8 cellular contexts compared by ENCODE assay signal in genomic region chr19:2168619-2169424, GRCh38. TPM values are rescaled to one million over a fixed set of nuclear protein-coding genes. Genes with fewer than 3 reads are reported as not detected.
DNase-seq lines count a peak whose midpoint lies in the region; ATAC-seq and TF ChIP-seq lines count a peak whose summit lies in the region.

No MANE protein-coding gene starts in this region.

- H4K91ac ChIP-seq in IMR-90 (ENCODE audit: insufficient read depth, low read depth, low read length): peak overlapping the region; percentile 65

- peak overlapping the region; percentile 79 for H2AK9ac ChIP-seq in IMR-90 (replicated peaks; ENCODE audit: low read depth, low read length, poor library complexity)

- peak overlapping the region; percentile 54 to 59; a peak in 3 of 4 replicates for H4K8ac ChIP-seq in IMR-90 (ENCODE audit: low read depth in 2 of 2, low read length in 2 of 2)

- peaks cover 3% of the 10 kb centered on the region for H3K36me3 ChIP-seq in IMR-90 (ENCODE audit: control insufficient read depth, insufficient read depth, low read length)

- H4K20me1 ChIP-seq in IMR-90 (ENCODE audit: insufficient read depth, low read length): peaks cover 85% of the 10 kb centered on the region

- H3K27me3 ChIP-seq in IMR-90 (ENCODE audit: control insufficient read depth, insufficient read depth, low read length): no peaks in the 10 kb centered on the region

- TF ChIP-seq RAD21 in IMR-90 (IDR thresholded peaks at IDR 0.05; ENCODE audit: low read length): peak; percentile 7; the same call in 1 of the 2 replicates

- intact Hi-C loops in IMR-90 (cut with micrococcal nuclease): loop anchor here (1.0 kb wide), 1 partner anchor 17 kb away; no protein-coding TSS in a partner anchor
- intact Hi-C loops in left colon (cut with DNase I, micrococcal nuclease): no loop called here

- no peaks in the 10 kb centered on the region for H3K9me3 ChIP-seq in IMR-90 (ENCODE audit: control insufficient read depth, insufficient read depth, low read length)

- TF ChIP-seq CTCF in IMR-90 (conservative IDR thresholded peaks at IDR 0.05; ENCODE audit: low read depth, low read length) (no peak), WI38 (IDR thresholded peaks at IDR 0.05; ENCODE audit: low read depth, low read length) (no peak)

- peaks cover 12 to 67% of the 10 kb centered on the region in 2 experiments; a peak in 2 of 4 replicates for H3K79me1 ChIP-seq in IMR-90 (ENCODE audit: low read depth in 1 of 2, low read length in 2 of 2)

- no TSS peak for BruUV-seq in IMR-90 (replicated peaks; lab: Mats Ljungman, UMichigan)

- TF ChIP-seq POLR2A in IMR-90 (IDR thresholded peaks at IDR 0.05; ENCODE audit: low read depth, low read length): peak; percentile 65; the same call in 1 of the 2 replicates

- peak overlapping the region; percentile 67 for H3K27ac ChIP-seq in IMR-90 (ENCODE audit: insufficient read depth, low read length)

- peak overlapping the region; percentile 39; the same call in 1 of the 3 replicates for H2BK15ac ChIP-seq in IMR-90 (ENCODE audit: low read depth, low read length)

- ATAC-seq in GM21447 (IDR thresholded peaks at IDR 0.05; ENCODE audit: unreplicated experiment) (peak; percentile 45), IMR-90 (ENCODE audit: low read depth) (peak; percentile 78), left colon (peak; percentile 81)

- 0 out of 2 replicates have a peak overlapping the region, but pooled peaks have one; percentile 13 for H3K9ac ChIP-seq in IMR-90 (ENCODE audit: low read depth, low read length)

- DNase-seq in DMS53 (lab: John Stamatoyannopoulos, UW) (peak; percentile 96), IMR-90 (peak; percentile 99), cerebellar cortex (ENCODE audit: low spot score) (peak; percentile 92), left colon (peak; percentile 91 to 97), NCI-H1694 (lab: John Stamatoyannopoulos, UW) (no peak)
- peak; percentile 74 for DNase-seq in stimulated activated CD4-positive, alpha-beta T cell treated with anti-CD3 and anti-CD28 coated beads, Interleukin-1b, Interleukin-23, amount 100 ng/mL, for 48 hours

- peak overlapping the region; percentile 53; the same call in 1 of the 2 replicates for H2BK20ac ChIP-seq in IMR-90 (ENCODE audit: low read depth, low read length)

- 0 out of 2 replicates have a peak overlapping the region, but pooled peaks have one; percentile 8 for H3K18ac ChIP-seq in IMR-90 (ENCODE audit: low read depth, low read length)

- peak overlapping the region; percentile 83 for H2BK5ac ChIP-seq in IMR-90 (ENCODE audit: low read depth, low read length, poor library complexity, severe bottlenecking)

- dilution Hi-C loops in IMR-90 (cut with HindIII; ENCODE audit: low sequenced_read_pairs, unreplicated experiment): no loop called here

- in situ Hi-C loops in IMR-90 (cut with MboI; ENCODE audit: low sequenced_read_pairs): no loop called here

- peak overlapping the region; percentile 56; the same call in 1 of the 2 replicates for H3K23ac ChIP-seq in IMR-90 (ENCODE audit: low read depth, low read length)

- peaks cover 37% of the 10 kb centered on the region for H3K4me1 ChIP-seq in IMR-90 (ENCODE audit: control insufficient read depth, insufficient read depth, low read length)

- H3K14ac ChIP-seq in IMR-90 (replicated peaks; ENCODE audit: low read depth, low read length): peak overlapping the region; percentile 86

- H2AFZ ChIP-seq in IMR-90 (replicated peaks; ENCODE audit: low read length, poor library complexity): peak overlapping the region; percentile 48

- peak overlapping the region; percentile 66 for H2BK120ac ChIP-seq in IMR-90 (ENCODE audit: low read depth, low read length)

- no peak overlapping the region for H3K4me3 ChIP-seq in IMR-90 (ENCODE audit: insufficient read depth, low read depth, low read length)
- H3K4me3 ChIP-seq in WI38 (ENCODE audit: low read depth, low read length): peak overlapping the region; percentile 30

- H3K9me1 ChIP-seq in IMR-90 (ENCODE audit: insufficient read depth, low read length): peaks cover 27% of the 10 kb centered on the region

- H4K5ac ChIP-seq in IMR-90 (ENCODE audit: low read depth, low read length): no peak overlapping the region

- H3K4ac ChIP-seq in IMR-90 (ENCODE audit: low read depth, low read length): peak overlapping the region; percentile 89

- H3K56ac ChIP-seq in IMR-90 (ENCODE audit: extremely low read depth, insufficient read depth, low read length): peak overlapping the region; percentile 37; the same call in 1 of the 2 replicates

- POLR2A ChIA-PET in IMR-90 (lab: Charles Lee; ENCODE audit: unreplicated experiment): interaction anchor here (0.6 kb wide), 1 partner anchor 49 kb away, joined by 3 read pairs; no protein-coding TSS in a partner anchor

- 42% methylated on average over 12 of the region's 24 CpGs; no CpG with 5 or more reads in 1 of the 2 experiments for WGBS in IMR-90 (ENCODE audit: extremely low coverage in 2 of 2, insufficient read length in 1 of 2), 2 experiments

- peak overlapping the region; percentile 87 for H2AK5ac ChIP-seq in IMR-90 (ENCODE audit: low read depth, low read length)

- H3K4me2 ChIP-seq in IMR-90 (ENCODE audit: low read depth, low read length): peak overlapping the region; percentile 70

- CTCF ChIA-PET in IMR-90 (lab: Yijun Ruan, JAX): interaction anchor here (1.0 to 1.3 kb wide), 2 partner anchors 13 to 147 kb away, joined by 4 read pairs; no protein-coding TSS in a partner anchor

TF ChIP-seq in IMR-90, 13 proteins besides CTCF, POLR2A, EP300 and RAD21:
- TF ChIP-seq FOS (IDR thresholded peaks at IDR 0.05; ENCODE audit: low read depth, low read length) (peak; percentile 96), USF2 (IDR thresholded peaks at IDR 0.05; ENCODE audit: low read depth, low read length) (no peak), MXI1 (IDR thresholded peaks at IDR 0.05; ENCODE audit: borderline replicate concordance, low read depth, low read length) (no peak), CHD1 (IDR thresholded peaks at IDR 0.05; ENCODE audit: low read depth, low read length) (no peak), SMC3 (IDR thresholded peaks at IDR 0.05; ENCODE audit: low read depth, low read length) (0 out of 2 replicates have a peak, but pooled peaks have one; percentile 1), MAFK (IDR thresholded peaks at IDR 0.05; ENCODE audit: low read depth, low read length) (no peak), RFX5 (IDR thresholded peaks at IDR 0.05; ENCODE audit: low read depth, low read length) (no peak), RCOR1 (IDR thresholded peaks at IDR 0.05; ENCODE audit: insufficient replicate concordance, low read length) (no peak), NFE2L2 (IDR thresholded peaks at IDR 0.05; ENCODE audit: low read depth, low read length) (peak; percentile 28; the same call in 1 of the 2 replicates), MAZ (IDR thresholded peaks at IDR 0.05; ENCODE audit: borderline replicate concordance, low read depth, low read length) (peak; percentile 83; the same call in 1 of the 2 replicates), ELK1 (IDR thresholded peaks at IDR 0.05; ENCODE audit: borderline replicate concordance, low read depth, low read length) (no peak), BHLHE40 (IDR thresholded peaks at IDR 0.05; ENCODE audit: low read depth, low read length) (peak; percentile 69), CEBPB (IDR thresholded peaks at IDR 0.05; ENCODE audit: low read depth, low read length) (no peak)
TF ChIP-seq in IMR-90: peak in this region for 5.

RNA-seq across cellular contexts. Expression of gene DOT1L, which starts 5.1 kb away (rescaled TPM):
- total RNA-seq in IMR-90 (2012; rRNA removed): 2.5 TPM in 2 replicates
- polyA plus RNA-seq in IMR-90 (2012; rRNA removed): 12.6 and 22.0 TPM in 2 replicates
- polyA plus RNA-seq in IMR-90 (2012; cell fraction: cytosol; rRNA removed): 10.1 and 10.4 TPM in 2 replicates
- 43.0 and 136 TPM in 2 replicates for polyA plus RNA-seq in IMR-90 (2012; cell fraction: nucleus; rRNA removed; ENCODE audit: low replicate concordance)
- 10 to 100 TPM; 37.6 to 41.6 TPM for total RNA-seq in left colon

RNA-seq across cellular contexts. Expression of gene AP3D1, which starts 17.5 kb away (rescaled TPM):
- total RNA-seq in IMR-90 (2012; rRNA removed): 75.3 and 76.1 TPM in 2 replicates
- polyA plus RNA-seq in IMR-90 (2012; rRNA removed): 129 and 132 TPM in 2 replicates
- 112 and 149 TPM in 2 replicates for polyA plus RNA-seq in IMR-90 (2012; cell fraction: cytosol; rRNA removed)
- 165 and 397 TPM in 2 replicates for polyA plus RNA-seq in IMR-90 (2012; cell fraction: nucleus; rRNA removed; ENCODE audit: low replicate concordance)
- 100 to 1,000 TPM in 1 of 2 donors, 10 to 100 TPM in 1; 99.4 to 123 TPM for total RNA-seq in left colon

Comparison
In these comparisons a context has a peak if more than half of its experiments do, and no peak if none do; other contexts are left out.
1. RNA of gene DOT1L, which starts 5.1 kb away (total RNA-seq): 37.6 to 41.6 TPM in left colon; 2.5 TPM in IMR-90; every median in the first group is over 10 times any median in the second.
2. Peak in every context shown above with its lines, with median percentiles within 50 percentile points of each other: ATAC-seq.